Comparison of ENCODE assay signal across 1 cellular context in the genomic region with DNA sequence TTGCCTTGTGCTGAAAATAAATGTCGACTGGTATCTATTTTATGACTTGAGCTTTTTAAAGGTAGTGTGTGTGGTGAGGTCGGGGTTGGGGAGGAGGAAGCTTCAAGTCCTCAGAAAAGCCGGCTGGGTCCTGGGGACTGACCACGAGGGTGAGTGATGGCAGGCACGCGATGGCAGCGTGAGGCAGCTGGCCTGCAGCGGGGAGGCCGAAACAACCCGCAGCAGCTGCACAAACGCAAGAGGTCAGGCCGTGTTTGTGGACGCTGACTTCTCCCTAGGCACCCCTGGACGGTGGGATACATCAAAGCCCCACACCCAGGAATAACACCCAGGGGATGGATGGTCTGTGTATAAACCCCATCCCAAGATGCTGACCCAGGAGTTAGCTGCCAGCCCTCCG.
TF ChIP-seq lines count a peak whose summit lies in the region.

No MANE protein-coding gene starts in this region.

TF ChIP-seq in GM23338, 12 proteins besides CTCF, POLR2A, EP300 and RAD21:
- TF ChIP-seq REST (IDR thresholded peaks at IDR 0.05; ENCODE audit: unreplicated experiment) = no peak
- no peak for TF ChIP-seq STAT1 (IDR thresholded peaks at IDR 0.05; ENCODE audit: unreplicated experiment)
- TF ChIP-seq POLR2AphosphoS5 (IDR thresholded peaks at IDR 0.05; ENCODE audit: low read depth) = no peak
- TF ChIP-seq NANOG (IDR thresholded peaks at IDR 0.05; ENCODE audit: borderline replicate concordance) = no peak
- no peak for TF ChIP-seq ZNF462 (CRISPR knock-in tag; IDR thresholded peaks at IDR 0.05)
TF ChIP-seq in GM23338: peak in this region for 0.
